Comparison of ENCODE assay signal across 1 cellular context in the genomic region with DNA sequence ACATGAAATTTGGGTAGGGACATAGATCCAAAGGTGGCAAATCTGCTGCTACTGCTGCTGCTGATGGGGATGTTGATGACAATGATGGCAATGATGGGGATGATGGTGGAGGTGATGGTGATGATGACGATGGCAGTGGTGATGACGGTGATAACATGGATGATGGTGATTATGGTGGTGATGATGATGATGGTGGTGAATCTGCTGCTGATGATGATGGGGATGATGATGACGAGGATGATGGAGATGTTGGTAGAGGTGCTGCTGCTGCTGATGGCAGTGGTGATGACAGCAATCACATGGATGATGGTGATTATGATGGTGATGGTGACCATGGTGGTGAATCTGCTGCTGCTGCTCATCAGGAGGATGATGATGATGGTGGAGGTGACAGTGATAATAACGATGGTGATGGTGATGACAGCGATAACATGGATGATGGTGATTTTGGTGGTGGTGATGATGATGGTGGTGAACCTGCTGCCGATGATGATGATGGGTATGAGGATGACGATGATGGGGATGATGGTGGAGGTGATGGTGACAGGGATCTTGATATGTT.
TF ChIP-seq lines count a peak whose summit lies in the region.

No MANE protein-coding gene starts in this region.

TF ChIP-seq in HEK293, 187 proteins besides CTCF, POLR2A, EP300 and RAD21 (continued from another document):
- TF ChIP-seq, protein P1, sequence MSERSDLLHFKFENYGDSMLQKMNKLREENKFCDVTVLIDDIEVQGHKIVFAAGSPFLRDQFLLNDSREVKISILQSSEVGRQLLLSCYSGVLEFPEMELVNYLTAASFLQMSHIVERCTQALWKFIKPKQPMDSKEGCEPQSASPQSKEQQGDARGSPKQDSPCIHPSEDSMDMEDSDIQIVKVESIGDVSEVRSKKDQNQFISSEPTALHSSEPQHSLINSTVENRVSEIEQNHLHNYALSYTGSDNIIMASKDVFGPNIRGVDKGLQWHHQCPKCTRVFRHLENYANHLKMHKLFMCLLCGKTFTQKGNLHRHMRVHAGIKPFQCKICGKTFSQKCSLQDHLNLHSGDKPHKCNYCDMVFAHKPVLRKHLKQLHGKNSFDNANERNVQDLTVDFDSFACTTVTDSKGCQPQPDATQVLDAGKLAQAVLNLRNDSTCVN (tag by site-specific recombination; optimal IDR thresholded peaks at IDR 0.05): peak; percentile 8
